In genomic region chr16:70018254-70018653, GRCh38 we compare ENCODE assay signal across 8 cellular contexts.
A peak's percentile ranks its signal among the peaks of the same experiment; 100 is the strongest.
DNase-seq lines count a peak whose midpoint lies in the region; ATAC-seq, FAIRE-seq and TF ChIP-seq lines count a peak whose summit lies in the region.

No MANE protein-coding gene starts in this region.

- H3K79me2 ChIP-seq in OCI-LY3 (ENCODE audit: low read length), result no peaks in the 10 kb centered on the region

- H3K4me1 ChIP-seq in OCI-LY3 (ENCODE audit: low read length), result no peaks in the 10 kb centered on the region

- H2AFZ ChIP-seq in OCI-LY3 (ENCODE audit: low read depth, low read length), result no peak overlapping the region

- no peak overlapping the region for H3K27ac ChIP-seq in OCI-LY3 (ENCODE audit: low read length)

- no peak overlapping the region for H3K9ac ChIP-seq in OCI-LY3 (ENCODE audit: low read length)

- no peaks in the 10 kb centered on the region for H3K27me3 ChIP-seq in OCI-LY3 (ENCODE audit: low read depth, low read length)

- peak; percentile 79 for FAIRE-seq in islet of Langerhans (lab: Jason Lieb, UNC)

- no peak overlapping the region for H3K4me3 ChIP-seq in OCI-LY3 (ENCODE audit: low read length)

- H4K20me1 ChIP-seq in OCI-LY3 (ENCODE audit: insufficient read depth, low read length), result no peaks in the 10 kb centered on the region

- no peak overlapping the region for H3K4me2 ChIP-seq in OCI-LY3 (ENCODE audit: low read length)

- no peaks in the 10 kb centered on the region for H3K9me3 ChIP-seq in OCI-LY3 (ENCODE audit: insufficient read depth, low read length)

- DNase-seq in Ammon's horn (ENCODE audit: low spot score) (peak; percentile 22), omental fat pad (ENCODE audit: low spot score) (no peak), NCI-H446 (lab: John Stamatoyannopoulos, UW) (no peak), DMS153 treated with DMSO at 0.1 percent for 48 hours (lab: John Stamatoyannopoulos, UW; ENCODE audit: unreplicated experiment) (no peak)
- peak; percentile 76 for DNase-seq in activated effector memory CD4-positive, alpha-beta T cell treated with anti-CD3 and anti-CD28 coated beads, Interleukin-2, amount 50 U/mL, for 16 hours

- TF ChIP-seq CTCF in OCI-LY3 (IDR thresholded peaks at IDR 0.05; ENCODE audit: low read depth, low read length), result peak; percentile 31
- no peak for TF ChIP-seq CTCF in omental fat pad (IDR thresholded peaks at IDR 0.05)

- no peaks in the 10 kb centered on the region for H3K36me3 ChIP-seq in OCI-LY3 (replicated peaks; ENCODE audit: low read depth, low read length)

- ATAC-seq in GM18858 (IDR thresholded peaks at IDR 0.05; ENCODE audit: unreplicated experiment) (peak; percentile 46), omental fat pad (ENCODE audit: low FRiP score) (no peak)

Comparison
In these comparisons a context has a peak if more than half of its experiments do, and no peak if none do; other contexts are left out.
1. DNase-seq: peak in Ammon's horn (single experiment) and activated effector memory CD4-positive, alpha-beta T cell treated with anti-CD3 and anti-CD28 coated beads, Interleukin-2, amount 50 U/mL, for 16 hours (single experiment); none in omental fat pad (single experiment), NCI-H446 (0 of 2) and DMS153 treated with DMSO at 0.1 percent for 48 hours (single experiment).